ENCODE assay signal across 8 cellular contexts in the genomic region with DNA sequence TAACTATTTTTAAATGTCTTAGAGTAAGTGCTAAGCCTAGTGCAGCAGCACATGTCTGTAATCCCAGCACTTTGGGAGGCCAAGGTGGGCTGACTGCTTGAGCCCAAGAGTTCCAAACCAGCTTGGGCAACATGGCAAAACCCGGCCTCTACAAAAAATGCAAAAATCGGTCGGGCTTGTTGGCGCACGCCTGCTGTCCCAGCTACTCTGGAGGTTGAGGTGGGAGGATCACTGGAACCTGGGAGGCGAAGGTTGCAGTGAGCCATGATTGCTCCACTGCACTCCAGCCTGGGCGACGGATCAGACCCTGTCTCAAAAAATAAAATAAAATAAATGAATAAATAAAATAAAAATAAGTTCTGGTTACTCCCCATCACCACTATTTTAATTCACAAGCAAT.
"Had no signal": no experiment of that assay in that cellular context is flagged by ENCODE, and none has a peak within 500 bp of the region (broad histone marks: within the 10 kb centered on the region; RNA-seq: fewer than 3 reads in every experiment).

No MANE protein-coding gene starts in this region.

- H3K4me3 Mint-ChIP-seq: GM23338, H9, HFFc6 had no signal

- H3K27ac Mint-ChIP-seq: GM23338, H9, HFFc6 had no signal

- H3K4me1 ChIP-seq: HAP-1 had no signal

- DNase-seq: GOT3, H7, H9 had no signal

- H3K9ac ChIP-seq: GM23248 had no signal

- ATAC-seq: GM23338, HCT116 had no signal

- H3K4me3 ChIP-seq: GM23248, GM23338, HAP-1 had no signal

- H3K4me1 Mint-ChIP-seq: GM23338, H9 had no signal

- H3K27ac ChIP-seq: GM23248 had no signal

- H3K9me3 Mint-ChIP-seq: GM23338, H9 had no signal

- H3K9me3 ChIP-seq: HAP-1 had no signal

- H3K4me2 ChIP-seq: GM23338 had no signal

- H2AFZ ChIP-seq: GM23248, GM23338 had no signal

- H3K36me3 ChIP-seq: HAP-1 had no signal
